Comparison of ENCODE assay signal across 34 cellular contexts in genomic region chr6:108093781-108094180, GRCh38.
"Had no signal": no experiment of that assay in that cellular context is flagged by ENCODE, and none has a peak within 500 bp of the region (broad histone marks: within the 10 kb centered on the region; RNA-seq: fewer than 3 reads in every experiment).

No MANE protein-coding gene starts in this region.

- H3K27ac ChIP-seq: KMS-11 had no signal

- H3K4me3 ChIP-seq: MG63 had no signal

- DNase-seq: Kasumi-1, KG1, MG63, MM.1S, MV-4-11, NCI-H1048, NCI-H1092, NCI-H1092 treated with DMSO at 0.1 percent for 48 hours, NCI-H1105 treated with DMSO at 0.1 percent for 48 hours, NCI-H1417, NCI-H1417 treated with DMSO at 0.1 percent for 48 hours, NCI-H1436, NCI-H1436 treated with DMSO at 0.1 percent for 48 hours, NCI-H146, NCI-H1694, NCI-H1694 treated with DMSO at 0.1 percent for 48 hours, NCI-H187, NCI-H187 treated with DMSO at 0.1 percent for 48 hours, NCI-H1930, NCI-H2029, NCI-H2029 treated with DMSO at 0.1 percent for 48 hours, NCI-H2081, NCI-H2081 treated with DMSO at 0.1 percent for 48 hours, NCI-H2107, NCI-H2171, NCI-H2171 treated with DMSO at 0.1 percent for 48 hours, NCI-H2227 treated with DMSO at 0.1 percent for 48 hours, NCI-H226, NCI-H345, NCI-H446, NCI-H446 treated with DMSO at 0.1 percent for 48 hours, NCI-H510A, NCI-H510A treated with DMSO at 0.1 percent for 48 hours had no signal

- H3K36me3 ChIP-seq: MG63 had no signal

- H3K27me3 ChIP-seq: MG63 had no signal

- H3K9me3 ChIP-seq: MG63 had no signal

- H3K4me2 ChIP-seq: KMS-11 had no signal

- H3K9ac ChIP-seq: KMS-11 had no signal
